ENCODE assay signal across 1 cellular context in the genomic region with DNA sequence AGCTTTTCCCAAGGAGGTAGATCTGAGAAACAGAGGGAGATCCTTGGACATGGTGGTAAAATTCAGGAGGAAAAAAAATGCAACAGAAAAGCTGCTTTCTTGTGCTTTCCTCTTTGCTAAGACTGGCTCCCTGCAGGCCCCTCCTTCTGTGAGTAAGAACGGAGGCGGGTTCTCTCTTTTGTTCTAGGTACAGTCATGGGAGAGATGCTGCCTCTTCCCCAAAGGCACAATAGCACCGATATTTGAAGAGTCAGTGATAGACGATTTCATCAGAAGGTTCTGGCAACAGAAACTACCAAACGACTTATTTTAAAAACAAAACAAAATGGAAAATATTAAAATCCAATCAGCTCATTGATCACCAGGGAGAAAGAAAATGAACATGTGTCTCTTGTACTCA.
TF ChIP-seq lines count a peak whose summit lies in the region.

No MANE protein-coding gene starts in this region.

TF ChIP-seq in IMR-90, 13 proteins besides CTCF, POLR2A, EP300 and RAD21 (continued from another document):
- TF ChIP-seq USF2 (IDR thresholded peaks at IDR 0.05; ENCODE audit: low read depth, low read length) = no peak
